In the genomic region with DNA sequence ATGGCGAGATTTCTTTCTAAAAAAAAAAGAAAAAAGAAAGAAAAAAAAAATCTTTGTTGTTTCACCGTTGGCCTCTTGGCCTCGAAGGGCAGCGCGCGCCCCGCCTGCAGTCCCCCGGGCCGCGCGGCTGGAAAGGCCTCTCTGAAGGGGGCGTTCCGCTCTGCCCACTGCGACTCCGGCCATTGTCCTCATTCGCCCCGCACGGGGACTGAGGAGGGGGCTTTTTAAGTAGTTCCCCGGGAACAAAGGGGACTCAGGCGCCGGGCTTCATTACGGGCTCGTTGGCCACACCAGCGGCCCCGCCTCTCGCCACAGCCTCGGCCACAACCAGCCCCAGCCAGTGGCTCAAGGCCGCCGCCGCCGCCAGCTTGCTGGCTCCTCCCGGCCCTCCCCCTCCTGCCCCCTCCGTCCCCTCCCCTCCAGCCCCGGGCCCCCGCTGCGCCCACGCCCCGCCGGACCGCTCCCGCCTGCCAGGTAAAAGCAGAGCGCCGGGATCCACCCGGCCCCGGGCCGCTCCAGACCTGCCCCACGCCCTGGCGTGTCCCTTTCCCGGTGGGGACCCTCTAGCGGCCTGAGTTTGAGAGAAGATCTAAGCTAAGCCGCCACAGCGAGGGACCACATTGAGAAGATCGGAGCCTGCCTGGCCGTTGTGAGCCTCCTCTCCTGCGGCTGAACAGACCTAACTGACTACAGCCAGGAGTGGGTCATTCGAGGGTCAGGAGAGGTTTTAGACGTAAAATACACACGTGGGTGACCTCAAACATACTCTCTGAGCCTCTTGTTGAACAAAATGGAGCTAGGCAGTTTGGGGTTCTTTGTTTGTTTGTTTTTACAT, we compare ENCODE assay signal across 10 cellular contexts. TPM values are rescaled to one million over a fixed set of nuclear protein-coding genes. Genes with fewer than 3 reads are reported as not detected.
DNase-seq lines count a peak whose midpoint lies in the region; ATAC-seq and TF ChIP-seq lines count a peak whose summit lies in the region.
"Had no signal": no experiment of that assay in that cellular context is flagged by ENCODE, and none has a peak within 500 bp of the region (broad histone marks: within the 10 kb centered on the region; RNA-seq: fewer than 3 reads in every experiment).

No MANE protein-coding gene starts in this region.

- H3K4me2 ChIP-seq in HCT116 (ENCODE audit: low read length) (peak overlapping the region; percentile 78), skeletal muscle satellite cell (ENCODE audit: low read length) (peak overlapping the region; percentile 77)

- peak overlapping the region; percentile 65 for H3K9ac ChIP-seq in HCT116 (ENCODE audit: low read length)
- peak overlapping the region; percentile 61 for H3K9ac ChIP-seq in skeletal muscle satellite cell (ENCODE audit: low read depth, low read length)

- peak; percentile 77 for ATAC-seq in HCT116
- no peak for ATAC-seq in GM21825 (IDR thresholded peaks at IDR 0.05; ENCODE audit: unreplicated experiment)
- ATAC-seq: activated CD8-positive, alpha-beta T cell treated with anti-CD3 and anti-CD28 coated beads, Interleukin-2, amount 10 ng/mL, durations not matched to agents 7 days and 5 days had no signal

- CTCF ChIA-PET in HCT116 (lab: Charles Lee), result interaction anchor here (1.9 kb wide), 1 partner anchor 17 kb away, joined by 6 read pairs; no protein-coding TSS in a partner anchor

- peak overlapping the region; percentile 96 for H3K27ac ChIP-seq in HCT116 (ENCODE audit: low read depth, low read length)
- H3K27ac ChIP-seq in coronary artery, result peak overlapping the region in 1 of 2 donors; percentile 32

- no peaks in the 10 kb centered on the region for H3K9me3 ChIP-seq in HCT116 (ENCODE audit: control insufficient read depth in 1 of 2, insufficient read depth in 1 of 2, low read depth in 1 of 2, low read length in 2 of 2)
- no peaks in the 10 kb centered on the region for H3K9me3 ChIP-seq in skeletal muscle satellite cell (replicated peaks; ENCODE audit: low read length)

- no peaks in the 10 kb centered on the region for H3K79me2 ChIP-seq in HCT116 (ENCODE audit: insufficient read depth, low read length)

- H3K4me1 ChIP-seq in HCT116 (ENCODE audit: control insufficient read depth in 1 of 2, insufficient read depth in 2 of 2, low read length in 2 of 2) (peaks cover 70 to 78% of the 10 kb centered on the region in 2 experiments), skeletal muscle satellite cell (ENCODE audit: control insufficient read depth, insufficient read depth, low read length) (peaks cover 8% of the 10 kb centered on the region)

- H3K4me3 ChIP-seq in HCT116 (replicated peaks in 1 of 2; ENCODE audit: low read depth in 1 of 2, low read length in 2 of 2) (peak overlapping the region; percentile 33 to 48), coronary artery (peak overlapping the region; percentile 65), skeletal muscle satellite cell (ENCODE audit: low read length) (peak overlapping the region; percentile 56)

- RAD21 ChIA-PET in HCT116 (lab: Charles Lee; ENCODE audit: low non-redundant PET in 1 of 2, low total read pairs in 2 of 2, uncharacterized antibody in 2 of 2, unreplicated experiment in 2 of 2), result interaction anchor here in 1 of 2 experiments (0.6 to 0.8 kb wide), 2 partner anchors 21 to 26 kb away, joined by 3 read pairs; no protein-coding TSS in a partner anchor

- no peaks in the 10 kb centered on the region for H4K20me1 ChIP-seq in HCT116 (ENCODE audit: insufficient read depth)

- POLR2A ChIA-PET in HCT116 (lab: Charles Lee), result interaction anchor here (1.0 to 1.4 kb wide), 3 partner anchors 14 to 516 kb away, joined by 3 to 4 read pairs (median 3); no protein-coding TSS in a partner anchor

- intact Hi-C loops in HCT116 (cut with micrococcal nuclease), result loop anchor here (2.0 to 5.0 kb wide), 2 partner anchors 26 to 140 kb away; no protein-coding TSS in a partner anchor

- peak; percentile 22 for DNase-seq in HCT116 (ENCODE audit: low read depth, low spot score)
- DNase-seq in coronary artery (ENCODE audit: low spot score), result no peak
- peak; percentile 55 for DNase-seq in kidney tubule cell (ENCODE audit: low spot score)
- no peak for DNase-seq in AG08395 (ENCODE audit: low spot score)
- no peak for DNase-seq in DMS79 treated with DMSO at 0.1 percent for 48 hours (lab: John Stamatoyannopoulos, UW)
- no peak for DNase-seq in NCI-H2081 treated with DMSO at 0.1 percent for 48 hours (lab: John Stamatoyannopoulos, UW)
- DNase-seq: activated CD8-positive, alpha-beta T cell treated with anti-CD3 and anti-CD28 coated beads, Interleukin-2, amount 10 ng/mL, durations not matched to agents 7 days and 5 days had no signal

- H3K27me3 ChIP-seq in HCT116 (ENCODE audit: insufficient read depth, low read length), result no peaks in the 10 kb centered on the region
- H3K27me3 ChIP-seq in skeletal muscle satellite cell (ENCODE audit: control insufficient read depth, insufficient read depth, low read length), result peaks cover 12% of the 10 kb centered on the region

- TF ChIP-seq RAD21 in HCT116 (IDR thresholded peaks at IDR 0.05; ENCODE audit: low read depth), result no peak

- peak in 1 of 3 experiments; percentile 6; a peak in 1 of 6 replicates for TF ChIP-seq CTCF in HCT116 (IDR thresholded peaks at IDR 0.05 in 2 of 3, conservative IDR thresholded peaks at IDR 0.05 in 1 of 3; ENCODE audit: borderline replicate concordance in 1 of 3, insufficient read depth in 1 of 3, low read depth in 2 of 3, low read length in 2 of 3)
- no peak for TF ChIP-seq CTCF in coronary artery (IDR thresholded peaks at IDR 0.05)

- BruUV-seq in HCT116 (replicated peaks; lab: Mats Ljungman, UMichigan), result no TSS peak

- TF ChIP-seq POLR2A in HCT116 (IDR thresholded peaks at IDR 0.05; ENCODE audit: borderline replicate concordance, extremely low read depth, insufficient read depth, insufficient read length), result no peak

- no peaks in the 10 kb centered on the region for H3K36me3 ChIP-seq in HCT116 (ENCODE audit: control insufficient read depth in 1 of 2, insufficient read depth in 2 of 2, low read length in 2 of 2)
- H3K36me3 ChIP-seq in skeletal muscle satellite cell (ENCODE audit: insufficient read depth, low read length), result no peaks in the 10 kb centered on the region

- H3K9me2 ChIP-seq in HCT116 (ENCODE audit: insufficient read depth), result no peaks in the 10 kb centered on the region

- no peak overlapping the region for H2AFZ ChIP-seq in HCT116 (ENCODE audit: low read depth, low read length, poor library complexity, severe bottlenecking)

TF ChIP-seq in HCT116, 20 proteins besides CTCF, POLR2A, EP300 and RAD21:
- TF ChIP-seq REST (IDR thresholded peaks at IDR 0.05; ENCODE audit: low read depth) (no peak), ELF1 (IDR thresholded peaks at IDR 0.05; ENCODE audit: borderline replicate concordance, low read depth) (no peak), YY1 (IDR thresholded peaks at IDR 0.05; ENCODE audit: extremely low read depth, insufficient replicate concordance, low read depth, low read length) (no peak), TCF7L2 (IDR thresholded peaks at IDR 0.05; ENCODE audit: borderline replicate concordance, extremely low read depth, insufficient read depth, insufficient read length) (peak; percentile 89), SRF (IDR thresholded peaks at IDR 0.05; ENCODE audit: low read depth) (no peak), ATF3 (IDR thresholded peaks at IDR 0.05) (no peak), EZH2 (IDR thresholded peaks at IDR 0.05) (no peak), SP1 (IDR thresholded peaks at IDR 0.05; ENCODE audit: low read depth) (no peak), ZFX (IDR thresholded peaks at IDR 0.05) (peak; percentile 56; the same call in 1 of the 2 replicates), POLR2AphosphoS5 (IDR thresholded peaks at IDR 0.05; ENCODE audit: low read depth, low read length) (no peak; the same call in 1 of the 2 replicates), EZH2phosphoT487 (IDR thresholded peaks at IDR 0.05; ENCODE audit: borderline replicate concordance) (no peak), FOSL1 (IDR thresholded peaks at IDR 0.05; ENCODE audit: low read depth) (no peak), EGR1 (IDR thresholded peaks at IDR 0.05; ENCODE audit: low read depth) (no peak), CBX3 (IDR thresholded peaks at IDR 0.05; ENCODE audit: low read depth) (no peak), SIN3A (IDR thresholded peaks at IDR 0.05; ENCODE audit: low read depth) (no peak), JUND (IDR thresholded peaks at IDR 0.05) (no peak)
- TF ChIP-seq, protein P1, sequence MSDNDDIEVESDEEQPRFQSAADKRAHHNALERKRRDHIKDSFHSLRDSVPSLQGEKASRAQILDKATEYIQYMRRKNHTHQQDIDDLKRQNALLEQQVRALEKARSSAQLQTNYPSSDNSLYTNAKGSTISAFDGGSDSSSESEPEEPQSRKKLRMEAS (IDR thresholded peaks at IDR 0.05), result no peak; the same call in 1 of the 2 replicates

RNA-seq across cellular contexts. Expression of gene CPN2, which starts 54.1 kb away (rescaled TPM):
- not detected for total RNA-seq in HCT116 (2021; ENCODE audit: unreplicated experiment)
- 0.03 TPM in 1 of 2 replicates, not detected in the other for polyA plus RNA-seq in HCT116 (2012)
- total RNA-seq in skeletal muscle satellite cell (2012; rRNA removed), result not detected in 2 replicates
- total RNA-seq: activated CD8-positive, alpha-beta T cell treated with anti-CD3 and anti-CD28 coated beads, Interleukin-2, amount 10 ng/mL, durations not matched to agents 7 days and 5 days; NCI-H460 had no signal

Comparison
In these comparisons a context has a peak if more than half of its experiments do, and no peak if none do; other contexts are left out.
1. DNase-seq: peak in HCT116 (single experiment) and kidney tubule cell (single experiment); none in coronary artery (single experiment), AG08395 (single experiment), DMS79 treated with DMSO at 0.1 percent for 48 hours (single experiment) and NCI-H2081 treated with DMSO at 0.1 percent for 48 hours (single experiment).
2. Peak in every context shown above with its lines, with median percentiles within 50 percentile points of each other: H3K4me3 ChIP-seq.